15 cellular contexts compared by ENCODE assay signal in the genomic region with DNA sequence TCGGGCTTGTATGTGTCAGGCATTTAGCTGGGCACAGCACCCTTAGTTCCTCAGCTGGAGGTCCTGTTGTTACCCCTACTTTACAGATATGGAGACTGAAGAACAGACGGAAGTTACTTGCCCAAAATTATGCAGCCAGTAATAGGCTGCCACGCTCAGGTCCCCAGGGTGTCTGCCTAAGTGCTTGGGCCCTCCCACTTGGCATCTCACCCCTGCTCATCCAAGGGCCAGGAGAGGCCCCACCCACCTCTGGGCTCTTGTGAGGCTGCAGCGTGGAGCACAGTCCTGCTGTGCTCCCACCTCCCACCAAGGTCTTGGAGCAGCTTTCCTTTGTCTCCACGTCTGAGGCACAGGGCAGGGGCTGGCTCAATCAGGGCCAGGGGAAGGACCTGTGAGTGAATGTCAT.
DNase-seq lines count a peak whose midpoint lies in the region; ATAC-seq, FAIRE-seq and TF ChIP-seq lines count a peak whose summit lies in the region.
"Had no signal": no experiment of that assay in that cellular context is flagged by ENCODE, and none has a peak within 500 bp of the region (broad histone marks: within the 10 kb centered on the region; RNA-seq: fewer than 3 reads in every experiment).

No MANE protein-coding gene starts in this region.

- H3K36me3 Mint-ChIP-seq in effector memory CD8-positive, alpha-beta T cell (ENCODE audit: insufficient read depth) = no peaks in the 10 kb centered on the region

- in situ Hi-C loops in SK-MEL-5 (cut with HindIII; ENCODE audit: low pct_unique_long_range_greater_than_20kb, low sequenced_read_pairs) = no loop called here

- no peaks in the 10 kb centered on the region for H3K4me1 Mint-ChIP-seq in effector memory CD8-positive, alpha-beta T cell (ENCODE audit: low read depth in 2 of 2)

- no peaks in the 10 kb centered on the region for H3K9me3 Mint-ChIP-seq in effector memory CD8-positive, alpha-beta T cell
- H3K9me3 Mint-ChIP-seq: stimulated activated naive CD8-positive, alpha-beta T cell treated with anti-CD3 and anti-CD28 coated beads, Interleukin-15, Interleukin-2, amounts not matched to agents 100 ng/mL and 50 ng/mL, for 24 hours had no signal

- H3K36me3 ChIP-seq in BLaER1 (peaks cover 13% of the 10 kb centered on the region), H7 (replicated peaks; ENCODE audit: control insufficient read depth, insufficient read depth, low read length) (peaks cover 4% of the 10 kb centered on the region), kidney (ENCODE audit: control insufficient read depth in 1 of 2, insufficient read depth in 2 of 2, low read length in 2 of 2) (peaks cover 10 to 12% of the 10 kb centered on the region in 2 donors)

- H3K9me3 ChIP-seq in BLaER1 = no peaks in the 10 kb centered on the region
- H3K9me3 ChIP-seq in kidney (ENCODE audit: control insufficient read depth in 1 of 2, low read length in 2 of 2) = no peaks in the 10 kb centered on the region

- peak overlapping the region; percentile 67 for H3K4me2 ChIP-seq in BLaER1

- H3K4me1 ChIP-seq in BLaER1 = peaks cover 25% of the 10 kb centered on the region
- H3K4me1 ChIP-seq in kidney (ENCODE audit: control insufficient read depth in 1 of 2, insufficient read depth in 1 of 2, low read depth in 1 of 2, low read length in 2 of 2) = no peaks in the 10 kb centered on the region

- H4K20me1 ChIP-seq in BLaER1 = no peaks in the 10 kb centered on the region

- H3K27ac Mint-ChIP-seq in effector memory CD8-positive, alpha-beta T cell = no peak overlapping the region
- H3K27ac Mint-ChIP-seq: stimulated activated naive CD8-positive, alpha-beta T cell treated with anti-CD3 and anti-CD28 coated beads, Interleukin-15, Interleukin-2, amounts not matched to agents 100 ng/mL and 50 ng/mL, for 24 hours; T-helper 17 cell had no signal

- H3K9ac ChIP-seq in BLaER1 = no peak overlapping the region; the same call in 1 of the 2 replicates
- no peak overlapping the region for H3K9ac ChIP-seq in kidney (ENCODE audit: low read length in 2 of 2)

- TF ChIP-seq CTCF in kidney (IDR thresholded peaks at IDR 0.05; ENCODE audit: borderline replicate concordance, extremely low read depth, insufficient read depth) = no peak

- no peak overlapping the region for H3K4me3 Mint-ChIP-seq in effector memory CD8-positive, alpha-beta T cell
- H3K4me3 Mint-ChIP-seq: stimulated activated naive CD8-positive, alpha-beta T cell treated with anti-CD3 and anti-CD28 coated beads, Interleukin-15, Interleukin-2, amounts not matched to agents 100 ng/mL and 50 ng/mL, for 24 hours; T-helper 17 cell had no signal

- H3K27me3 Mint-ChIP-seq in effector memory CD8-positive, alpha-beta T cell = no peaks in the 10 kb centered on the region
- H3K27me3 Mint-ChIP-seq: stimulated activated naive CD8-positive, alpha-beta T cell treated with anti-CD3 and anti-CD28 coated beads, Interleukin-15, Interleukin-2, amounts not matched to agents 100 ng/mL and 50 ng/mL, for 24 hours; T-helper 17 cell had no signal

- no peak for ATAC-seq in effector memory CD8-positive, alpha-beta T cell (replicated peaks)
- ATAC-seq in HG02588 (IDR thresholded peaks at IDR 0.05; ENCODE audit: unreplicated experiment) = no peak
- ATAC-seq in GM21381 (IDR thresholded peaks at IDR 0.05; ENCODE audit: unreplicated experiment) = no peak
- ATAC-seq: T-helper 17 cell had no signal

- H3K4me3 ChIP-seq in BLaER1 (no peak overlapping the region), H7 (ENCODE audit: insufficient read depth, low read depth, low read length) (no peak overlapping the region), kidney (ENCODE audit: low read length in 2 of 2) (no peak overlapping the region)

- FAIRE-seq in kidney (lab: Jason Lieb, UNC) = no peak
- FAIRE-seq: RCC 7860 had no signal

- intact Hi-C loops in kidney (cut with DNase I) = no loop called here

- H3K27ac ChIP-seq in BLaER1 (peak overlapping the region; percentile 42; the same call in 1 of the 2 replicates), kidney (ENCODE audit: low read depth in 2 of 2, low read length in 2 of 2) (no peak overlapping the region)
- H3K27ac ChIP-seq: HL-60 had no signal

- H3K27me3 ChIP-seq in BLaER1 = peaks cover 4% of the 10 kb centered on the region; the same call in 1 of the 2 replicates
- no peaks in the 10 kb centered on the region for H3K27me3 ChIP-seq in H7 (ENCODE audit: control insufficient read depth, insufficient read depth, low read length)

- DNase-seq in H7 (peak; percentile 73), SK-MEL-5 (ENCODE audit: low read depth, low spot score) (peak; percentile 37), kidney (peak; percentile 19), SKM-1 treated with dmso at 0.1 percent for 144 hours (lab: John Stamatoyannopoulos, UW; ENCODE audit: unreplicated experiment) (no peak)
- DNase-seq in effector memory CD8-positive, alpha-beta T cell = no peak
- DNase-seq: activated gamma-delta T cell treated with Interleukin-2 at 50 U/mL for 16 hours; effector memory CD4-positive, alpha-beta T cell; NCI-H226 had no signal

Comparison
In these comparisons a context has a peak if more than half of its experiments do, and no peak if none do; other contexts are left out.
1. DNase-seq: peak in H7 (single experiment), SK-MEL-5 (single experiment) and kidney (single experiment); none in effector memory CD8-positive, alpha-beta T cell (0 of 3) and SKM-1 treated with dmso at 0.1 percent for 144 hours (single experiment).